17 cellular contexts compared by ENCODE assay signal in the genomic region with DNA sequence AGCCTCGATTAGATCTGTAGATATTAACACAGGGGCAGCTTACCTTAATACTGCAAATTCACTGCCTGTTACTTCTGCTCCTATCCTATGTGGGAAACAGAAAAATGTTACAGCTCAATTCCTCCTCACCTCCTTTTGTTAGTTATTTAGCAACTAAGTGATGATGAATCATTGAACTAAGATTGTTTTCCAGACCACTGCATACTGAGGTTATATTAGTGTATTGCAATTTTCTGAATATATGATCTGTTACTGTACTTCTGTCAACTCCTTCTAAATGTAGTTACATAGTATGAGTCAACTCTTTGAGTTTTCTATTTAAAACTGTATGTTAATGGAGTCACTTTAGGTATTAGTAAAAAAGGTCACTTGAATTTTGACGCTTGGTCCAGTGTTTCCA.
A peak's percentile ranks its signal among the peaks of the same experiment; 100 is the strongest.
DNase-seq lines count a peak whose midpoint lies in the region; ATAC-seq, FAIRE-seq and TF ChIP-seq lines count a peak whose summit lies in the region.
"Had no signal": no experiment of that assay in that cellular context is flagged by ENCODE, and none has a peak within 500 bp of the region (broad histone marks: within the 10 kb centered on the region; RNA-seq: fewer than 3 reads in every experiment).

No MANE protein-coding gene starts in this region.

- BruUV-seq in IMR-90 (replicated peaks; lab: Mats Ljungman, UMichigan), result no TSS peak

- no peak for DNase-seq in activated T-cell treated with anti-CD3 and anti-CD28 coated beads, Interleukin-2, amount 50 U/mL, for 4 hours
- no peak for DNase-seq in activated T-cell treated with anti-CD3 and anti-CD28 coated beads, Interleukin-2, amount 50 U/mL, for 24 hours
- DNase-seq in IMR-90, result peak; percentile 82
- peak; percentile 54 for DNase-seq in bronchial epithelial cell (ENCODE audit: low read depth)
- peak; percentile 57 for DNase-seq in non-pigmented ciliary epithelial cell (ENCODE audit: low read depth)
- DNase-seq in NAMALWA (ENCODE audit: low spot score), result no peak
- DNase-seq in DMS114 treated with DMSO at 0.1 percent for 48 hours (lab: John Stamatoyannopoulos, UW; ENCODE audit: unreplicated experiment), result no peak
- DNase-seq: activated CD8-positive, alpha-beta memory T cell treated with anti-CD3 and anti-CD28 coated beads, Interleukin-2, amount 50 U/mL, for 48 hours; CD8-positive, alpha-beta T cell; effector CD8-positive, alpha-beta T cell; NCI-H187 treated with DMSO at 0.1 percent for 48 hours had no signal

- H2BK20ac ChIP-seq in IMR-90 (ENCODE audit: low read depth, low read length), result peak overlapping the region; percentile 66

- no peak overlapping the region for H2AK9ac ChIP-seq in IMR-90 (replicated peaks; ENCODE audit: low read depth, low read length, poor library complexity)

- no peak for FAIRE-seq in bronchial epithelial cell (lab: Jason Lieb, UNC)

- no peaks in the 10 kb centered on the region for H3K27me3 ChIP-seq in IMR-90 (ENCODE audit: control insufficient read depth, insufficient read depth, low read length)
- H3K27me3 ChIP-seq in bronchial epithelial cell (ENCODE audit: control insufficient read depth, insufficient read depth, low read length), result no peaks in the 10 kb centered on the region

- H3K9me3 Mint-ChIP-seq in activated T-cell treated with anti-CD3 and anti-CD28 coated beads, Interleukin-2, amount 50 U/mL, for 4 hours, result no peaks in the 10 kb centered on the region
- H3K9me3 Mint-ChIP-seq in activated T-cell treated with anti-CD3 and anti-CD28 coated beads, Interleukin-2, amount 50 U/mL, for 24 hours, result no peaks in the 10 kb centered on the region
- H3K9me3 Mint-ChIP-seq: CD8-positive, alpha-beta T cell; central memory CD8-positive, alpha-beta T cell had no signal

- no peak for TF ChIP-seq RAD21 in IMR-90 (IDR thresholded peaks at IDR 0.05; ENCODE audit: low read length)

- no peak overlapping the region for H3K23ac ChIP-seq in IMR-90 (ENCODE audit: low read depth, low read length)

- peak overlapping the region; percentile 85 for H2BK120ac ChIP-seq in IMR-90 (ENCODE audit: low read depth, low read length)

- no peaks in the 10 kb centered on the region for H3K36me3 Mint-ChIP-seq in activated T-cell treated with anti-CD3 and anti-CD28 coated beads, Interleukin-2, amount 50 U/mL, for 4 hours (ENCODE audit: insufficient read depth)
- no peaks in the 10 kb centered on the region for H3K36me3 Mint-ChIP-seq in activated T-cell treated with anti-CD3 and anti-CD28 coated beads, Interleukin-2, amount 50 U/mL, for 24 hours (ENCODE audit: low read depth)
- H3K36me3 Mint-ChIP-seq: activated naive CD8-positive, alpha-beta T cell; CD8-positive, alpha-beta T cell had no signal

- peak overlapping the region; percentile 4; the same call in 1 of the 2 replicates for H3K4ac ChIP-seq in IMR-90 (ENCODE audit: low read depth, low read length)

- H3K36me3 ChIP-seq in IMR-90 (ENCODE audit: control insufficient read depth, insufficient read depth, low read length) (no peaks in the 10 kb centered on the region), bronchial epithelial cell (ENCODE audit: control insufficient read depth, insufficient read depth, low read length) (no peaks in the 10 kb centered on the region)

- in situ Hi-C loops in IMR-90 (cut with MboI; ENCODE audit: low sequenced_read_pairs), result no loop called here

- H2BK15ac ChIP-seq in IMR-90 (ENCODE audit: low read depth, low read length), result 0 out of 3 replicates have a peak overlapping the region, but pooled peaks have one; percentile 73

- H2AFZ ChIP-seq in IMR-90 (replicated peaks; ENCODE audit: low read length, poor library complexity), result no peak overlapping the region

- 0 out of 2 replicates have a peak overlapping the region, but pooled peaks have one; percentile 10 for H3K56ac ChIP-seq in IMR-90 (ENCODE audit: extremely low read depth, insufficient read depth, low read length)

- peak overlapping the region; percentile 45 for H2BK5ac ChIP-seq in IMR-90 (ENCODE audit: low read depth, low read length, poor library complexity, severe bottlenecking)

- H3K4me2 ChIP-seq in IMR-90 (ENCODE audit: low read depth, low read length), result peak overlapping the region; percentile 16; the same call in 1 of the 2 replicates

- H3K4me1 Mint-ChIP-seq in activated T-cell treated with anti-CD3 and anti-CD28 coated beads, Interleukin-2, amount 50 U/mL, for 4 hours (ENCODE audit: low read depth), result peaks cover 26% of the 10 kb centered on the region
- H3K4me1 Mint-ChIP-seq in activated T-cell treated with anti-CD3 and anti-CD28 coated beads, Interleukin-2, amount 50 U/mL, for 24 hours (ENCODE audit: low read depth), result peaks cover 23% of the 10 kb centered on the region

- no peak overlapping the region for H3K4me3 Mint-ChIP-seq in activated T-cell treated with anti-CD3 and anti-CD28 coated beads, Interleukin-2, amount 50 U/mL, for 4 hours
- H3K4me3 Mint-ChIP-seq in activated T-cell treated with anti-CD3 and anti-CD28 coated beads, Interleukin-2, amount 50 U/mL, for 24 hours, result no peak overlapping the region
- H3K4me3 Mint-ChIP-seq: activated CD4-positive, alpha-beta T cell treated with anti-CD3 and anti-CD28 coated beads, Interleukin-2, amount 10 ng/mL, durations not matched to agents 7 days and 5 days; activated naive CD8-positive, alpha-beta T cell; CD8-positive, alpha-beta T cell had no signal

- no peak for TF ChIP-seq CTCF in IMR-90 (conservative IDR thresholded peaks at IDR 0.05; ENCODE audit: low read depth, low read length)
- no peak for TF ChIP-seq CTCF in bronchial epithelial cell (IDR thresholded peaks at IDR 0.05; ENCODE audit: insufficient read depth, low read length, severe bottlenecking)

- no peaks in the 10 kb centered on the region for H3K9me3 ChIP-seq in IMR-90 (ENCODE audit: control insufficient read depth, insufficient read depth, low read length)

- H3K9me1 ChIP-seq in IMR-90 (ENCODE audit: insufficient read depth, low read length), result peaks cover 6% of the 10 kb centered on the region

- no peak overlapping the region for H2AK5ac ChIP-seq in IMR-90 (ENCODE audit: low read depth, low read length)

- POLR2A ChIA-PET in IMR-90 (lab: Charles Lee; ENCODE audit: unreplicated experiment), result no interaction called here

- dilution Hi-C loops in IMR-90 (cut with HindIII; ENCODE audit: low sequenced_read_pairs, unreplicated experiment), result no loop called here

- H4K20me1 ChIP-seq in IMR-90 (ENCODE audit: insufficient read depth, low read length), result no peaks in the 10 kb centered on the region

- H3K79me1 ChIP-seq in IMR-90 (ENCODE audit: low read depth in 1 of 2, low read length in 2 of 2), result no peaks in the 10 kb centered on the region

- TF ChIP-seq POLR2A in IMR-90 (IDR thresholded peaks at IDR 0.05; ENCODE audit: low read depth, low read length), result no peak

- CTCF ChIA-PET in IMR-90 (lab: Yijun Ruan, JAX), result interaction anchor here (0.6 kb wide), 1 partner anchor 10 kb away, joined by 3 read pairs; no protein-coding TSS in a partner anchor

- no peak overlapping the region for H3K9ac ChIP-seq in IMR-90 (ENCODE audit: low read depth, low read length)

- H3K27ac Mint-ChIP-seq in activated T-cell treated with anti-CD3 and anti-CD28 coated beads, Interleukin-2, amount 50 U/mL, for 24 hours, result no peak overlapping the region
- H3K27ac Mint-ChIP-seq: activated CD4-positive, alpha-beta T cell treated with anti-CD3 and anti-CD28 coated beads, Interleukin-2, amount 10 ng/mL, durations not matched to agents 7 days and 5 days had no signal

- H3K4me3 ChIP-seq in IMR-90 (ENCODE audit: insufficient read depth, low read depth, low read length) (no peak overlapping the region), bronchial epithelial cell (ENCODE audit: low read depth, low read length) (no peak overlapping the region)
- H3K4me3 ChIP-seq: SK-N-MC had no signal

- no peak overlapping the region for H3K27ac ChIP-seq in IMR-90 (ENCODE audit: insufficient read depth, low read length)
- H3K27ac ChIP-seq: SK-N-MC had no signal

- ATAC-seq in activated T-cell treated with anti-CD3 and anti-CD28 coated beads, Interleukin-2, amount 50 U/mL, for 4 hours, result peak; percentile 28 to 76
- ATAC-seq in IMR-90 (ENCODE audit: low read depth) (peak; percentile 58), HG03432 (IDR thresholded peaks at IDR 0.05; ENCODE audit: unreplicated experiment) (no peak)
- ATAC-seq: CD8-positive, alpha-beta T cell; sciatic nerve had no signal

- intact Hi-C loops in IMR-90 (cut with micrococcal nuclease), result loop anchor here (1.0 to 5.0 kb wide), 3 partner anchors 219 to 560 kb away; no protein-coding TSS in a partner anchor

- H4K91ac ChIP-seq in IMR-90 (ENCODE audit: insufficient read depth, low read depth, low read length), result peak overlapping the region; percentile 72; the same call in 1 of the 2 replicates

- H4K5ac ChIP-seq in IMR-90 (ENCODE audit: low read depth, low read length), result no peak overlapping the region

- H3K4me1 ChIP-seq in IMR-90 (ENCODE audit: control insufficient read depth, insufficient read depth, low read length), result peaks cover 9% of the 10 kb centered on the region

- H3K14ac ChIP-seq in IMR-90 (replicated peaks; ENCODE audit: low read depth, low read length), result 0 out of 2 replicates have a peak overlapping the region, but pooled peaks have one; percentile 17

- H3K18ac ChIP-seq in IMR-90 (ENCODE audit: low read depth, low read length), result peak overlapping the region; percentile 79; the same call in 1 of the 2 replicates

- no peak overlapping the region for H4K8ac ChIP-seq in IMR-90 (ENCODE audit: low read depth in 2 of 2, low read length in 2 of 2)

- H3K27me3 Mint-ChIP-seq in activated T-cell treated with anti-CD3 and anti-CD28 coated beads, Interleukin-2, amount 50 U/mL, for 4 hours (ENCODE audit: low read depth), result peaks cover 2% of the 10 kb centered on the region
- H3K27me3 Mint-ChIP-seq in activated T-cell treated with anti-CD3 and anti-CD28 coated beads, Interleukin-2, amount 50 U/mL, for 24 hours, result peaks cover 7% of the 10 kb centered on the region
- H3K27me3 Mint-ChIP-seq: activated naive CD8-positive, alpha-beta T cell had no signal

- WGBS in IMR-90 (ENCODE audit: extremely low coverage in 2 of 2, insufficient read length in 1 of 2), 2 experiments, result 40% methylated on average over 1 of the region's 2 CpGs; no CpG with 5 or more reads in 1 of the 2 experiments

TF ChIP-seq in IMR-90, 13 proteins besides CTCF, POLR2A, EP300 and RAD21:
- TF ChIP-seq CEBPB (IDR thresholded peaks at IDR 0.05; ENCODE audit: low read depth, low read length) (peak; percentile 85), FOS (IDR thresholded peaks at IDR 0.05; ENCODE audit: low read depth, low read length) (peak; percentile 56), MAFK (IDR thresholded peaks at IDR 0.05; ENCODE audit: low read depth, low read length) (no peak)

Comparison
In these comparisons a context has a peak if more than half of its experiments do, and no peak if none do; other contexts are left out.
1. DNase-seq: peak in IMR-90 (single experiment), bronchial epithelial cell (single experiment) and non-pigmented ciliary epithelial cell (single experiment); none in activated T-cell treated with anti-CD3 and anti-CD28 coated beads, Interleukin-2, amount 50 U/mL, for 4 hours (single experiment), activated T-cell treated with anti-CD3 and anti-CD28 coated beads, Interleukin-2, amount 50 U/mL, for 24 hours (single experiment), NAMALWA (single experiment) and DMS114 treated with DMSO at 0.1 percent for 48 hours (single experiment).